ENCODE assay signal across 24 cellular contexts in genomic region chr12:104864668-104865067, GRCh38.
DNase-seq lines count a peak whose midpoint lies in the region; ATAC-seq, FAIRE-seq and TF ChIP-seq lines count a peak whose summit lies in the region.
"Had no signal": no experiment of that assay in that cellular context is flagged by ENCODE, and none has a peak within 500 bp of the region (broad histone marks: within the 10 kb centered on the region; RNA-seq: fewer than 3 reads in every experiment).

No MANE protein-coding gene starts in this region.

- no peak overlapping the region for H2AFZ ChIP-seq in HCT116 (ENCODE audit: low read depth, low read length, poor library complexity, severe bottlenecking)
- H2AFZ ChIP-seq in H1 (ENCODE audit: low read length), result no peak overlapping the region

- H3K79me2 ChIP-seq in HCT116 (ENCODE audit: insufficient read depth, low read length) (no peaks in the 10 kb centered on the region), H1 (ENCODE audit: control insufficient read depth in 1 of 2, insufficient read depth in 2 of 2, low read length in 2 of 2) (no peaks in the 10 kb centered on the region)

- H2BK12ac ChIP-seq in H1 (ENCODE audit: low read depth, low read length), result no peak overlapping the region

- H2BK20ac ChIP-seq in H1 (ENCODE audit: low read length), result no peak overlapping the region

- H3K9me3 Mint-ChIP-seq in activated T-helper 17 cell treated with anti-CD3 and anti-CD28 coated beads, Interleukin-2, amount 50 U/mL, for 72 hours, result no peaks in the 10 kb centered on the region
- H3K9me3 Mint-ChIP-seq: activated T-helper 2 cell treated with anti-CD3 and anti-CD28 coated beads, Interferon-gamma antibody, Interleukin-2, Interleukin-4, amounts not matched to agents 10 μg/mL and 5 μg/mL and 100 μg/mL, durations not matched to agents 14 hours and 24 hours and 36 hours; CD14-positive monocyte; neural crest cell had no signal

- POLR2A ChIA-PET in A549 (lab: Yijun Ruan, JAX) (no interaction called here), HCT116 (lab: Charles Lee) (no interaction called here), H1 (lab: Charles Lee; ENCODE audit: partially characterized antibody) (interaction anchor here (0.6 kb wide), 1 partner anchor 47 kb away, joined by 4 read pairs; no protein-coding TSS in a partner anchor), A673 (lab: Charles Lee; ENCODE audit: low non-redundant PET) (no interaction called here)

- H4K8ac ChIP-seq in H1 (ENCODE audit: extremely low read depth, insufficient read depth, low read length), result no peak overlapping the region

- no peak overlapping the region for H3K27ac Mint-ChIP-seq in activated T-helper 17 cell treated with anti-CD3 and anti-CD28 coated beads, Interleukin-2, amount 50 U/mL, for 72 hours
- H3K27ac Mint-ChIP-seq: activated naive CD8-positive, alpha-beta T cell; activated T-helper 2 cell treated with anti-CD3 and anti-CD28 coated beads, Interferon-gamma antibody, Interleukin-2, Interleukin-4, amounts not matched to agents 10 μg/mL and 5 μg/mL and 100 μg/mL, durations not matched to agents 14 hours and 24 hours and 36 hours had no signal

- no peaks in the 10 kb centered on the region for H3K79me1 ChIP-seq in H1 (ENCODE audit: low read depth, low read length)

- no peaks in the 10 kb centered on the region for H3K9me3 ChIP-seq in A549
- H3K9me3 ChIP-seq in HCT116 (ENCODE audit: control insufficient read depth in 1 of 2, insufficient read depth in 1 of 2, low read depth in 1 of 2, low read length in 2 of 2), result no peaks in the 10 kb centered on the region
- no peaks in the 10 kb centered on the region for H3K9me3 ChIP-seq in SK-N-MC (ENCODE audit: low read depth, low read length)
- no peaks in the 10 kb centered on the region for H3K9me3 ChIP-seq in H1 (ENCODE audit: insufficient read depth in 2 of 2, low read depth in 1 of 2, low read length in 1 of 2)
- H3K9me3 ChIP-seq in A673 (ENCODE audit: low read depth, low read length, poor library complexity, severe bottlenecking), result no peaks in the 10 kb centered on the region
- H3K9me3 ChIP-seq: esophagus squamous epithelium, HAP-1, stomach, transverse colon had no signal

- TF ChIP-seq EP300 in A549 (IDR thresholded peaks at IDR 0.05) (no peak), H1 (IDR thresholded peaks at IDR 0.05; ENCODE audit: borderline replicate concordance in 1 of 2, low read depth in 2 of 2, low read length in 2 of 2) (no peak)

- H3K23me2 ChIP-seq in H1 (ENCODE audit: low read depth, low read length), result no peaks in the 10 kb centered on the region

- no peak overlapping the region for H3K18ac ChIP-seq in H1 (ENCODE audit: extremely low read depth, low read length)

- no peak overlapping the region for H2BK120ac ChIP-seq in H1 (replicated peaks; ENCODE audit: low read depth, low read length)

- intact Hi-C loops in HCT116 (cut with micrococcal nuclease) (loop anchor here (5.0 kb wide), 1 partner anchor 662 kb away; no protein-coding TSS in a partner anchor), A673 (cut with micrococcal nuclease; ENCODE audit: unreplicated experiment) (loop anchor here (10.0 kb wide), 1 partner anchor 410 kb away; the partner anchor contains the start of gene CHST11)

- no peak overlapping the region for H3K4me2 ChIP-seq in A549
- no peak overlapping the region for H3K4me2 ChIP-seq in HCT116 (ENCODE audit: low read length)
- no peak overlapping the region for H3K4me2 ChIP-seq in H1 (ENCODE audit: insufficient read depth in 1 of 2, low read depth in 2 of 2, low read length in 2 of 2)

- no peak overlapping the region for H3K4me3 ChIP-seq in A549
- H3K4me3 ChIP-seq in HCT116 (replicated peaks in 1 of 2; ENCODE audit: low read depth in 1 of 2, low read length in 2 of 2), result no peak overlapping the region
- H3K4me3 ChIP-seq in SK-N-MC, result peak overlapping the region; percentile 19; the same call in 1 of the 2 replicates
- no peak overlapping the region for H3K4me3 ChIP-seq in H1 (ENCODE audit: extremely low read depth in 1 of 4, insufficient read depth in 2 of 4, low read depth in 3 of 4, low read length in 4 of 4)
- H3K4me3 ChIP-seq in A673 (ENCODE audit: low read depth, low read length, poor library complexity, severe bottlenecking), result no peak overlapping the region
- H3K4me3 ChIP-seq: esophagus squamous epithelium, HAP-1, stomach, transverse colon had no signal

- H3K14ac ChIP-seq in H1 (ENCODE audit: insufficient read length), result no peak overlapping the region

- H3K36me3 ChIP-seq in HCT116 (ENCODE audit: control insufficient read depth in 1 of 2, insufficient read depth in 2 of 2, low read length in 2 of 2) (no peaks in the 10 kb centered on the region), SK-N-MC (ENCODE audit: insufficient read depth, low read length) (no peaks in the 10 kb centered on the region), H1 (ENCODE audit: control insufficient read depth in 2 of 4, insufficient read depth in 4 of 4, low read length in 3 of 4) (no peaks in the 10 kb centered on the region), A673 (ENCODE audit: insufficient read depth, low read length, poor library complexity, severe bottlenecking) (no peaks in the 10 kb centered on the region)
- H3K36me3 ChIP-seq: esophagus squamous epithelium, HAP-1 had no signal

- H3K36me3 Mint-ChIP-seq in activated T-helper 17 cell treated with anti-CD3 and anti-CD28 coated beads, Interleukin-2, amount 50 U/mL, for 72 hours (ENCODE audit: low read depth), result no peaks in the 10 kb centered on the region
- H3K36me3 Mint-ChIP-seq: activated naive CD8-positive, alpha-beta T cell; CD14-positive monocyte had no signal

- CTCF ChIA-PET in A549 (lab: Yijun Ruan, JAX), result interaction anchor here (1.5 to 3.7 kb wide), 2 partner anchors 12 to 483 kb away, joined by 5 to 12 read pairs; no protein-coding TSS in a partner anchor
- CTCF ChIA-PET in HCT116 (lab: Charles Lee), result no interaction called here
- CTCF ChIA-PET in H1 (lab: Charles Lee; ENCODE audit: partially characterized antibody), result interaction anchor here (1.0 to 2.4 kb wide), 3 partner anchors 8 to 477 kb away, joined by 3 to 7 read pairs (median 3); no protein-coding TSS in a partner anchor
- CTCF ChIA-PET in A673 (lab: Charles Lee), result no interaction called here

- no peak for TF ChIP-seq POLR2A in A549 (IDR thresholded peaks at IDR 0.05; ENCODE audit: low read length)
- TF ChIP-seq POLR2A in HCT116 (IDR thresholded peaks at IDR 0.05; ENCODE audit: borderline replicate concordance, extremely low read depth, insufficient read depth, insufficient read length), result no peak
- TF ChIP-seq POLR2A in H1 (IDR thresholded peaks at IDR 0.05; ENCODE audit: control extremely low read depth in 1 of 2, low read depth in 2 of 2, low read length in 2 of 2), result no peak

- no peak for TF ChIP-seq CTCF in A549 (IDR thresholded peaks at IDR 0.05)
- TF ChIP-seq CTCF in HCT116 (IDR thresholded peaks at IDR 0.05 in 2 of 3, conservative IDR thresholded peaks at IDR 0.05 in 1 of 3; ENCODE audit: borderline replicate concordance in 1 of 3, insufficient read depth in 1 of 3, low read depth in 2 of 3, low read length in 2 of 3), result no peak
- TF ChIP-seq CTCF in H1 (IDR thresholded peaks at IDR 0.05; ENCODE audit: control extremely low read depth in 1 of 3, insufficient read depth in 1 of 3, low read depth in 1 of 3, low read length in 3 of 3), result no peak
- TF ChIP-seq CTCF in A673 (conservative IDR thresholded peaks at IDR 0.05; ENCODE audit: low read depth, low read length), result no peak

- no peak overlapping the region for H2BK5ac ChIP-seq in H1 (ENCODE audit: low read depth, low read length)

- H3K56ac ChIP-seq in H1 (replicated peaks; ENCODE audit: insufficient read length, low read depth, low read length), result no peak overlapping the region

- peaks cover 5% of the 10 kb centered on the region for H3K4me1 Mint-ChIP-seq in activated T-helper 17 cell treated with anti-CD3 and anti-CD28 coated beads, Interleukin-2, amount 50 U/mL, for 72 hours

- DNase-seq in A549 (ENCODE audit: low read depth in 1 of 2, low spot score in 1 of 2) (no peak), HCT116 (ENCODE audit: low read depth, low spot score) (no peak), SK-N-MC (ENCODE audit: low read depth, low spot score) (no peak), H1 (ENCODE audit: low read depth in 1 of 2, low spot score in 2 of 2) (no peak), A673 (ENCODE audit: low spot score) (no peak), NCI-H2029 treated with DMSO at 0.1 percent for 48 hours (lab: John Stamatoyannopoulos, UW) (no peak)
- no peak for DNase-seq in activated CD4-positive, CD25-positive, alpha-beta regulatory T cell treated with anti-CD3 and anti-CD28 coated beads, Interleukin-2, amount 50 U/mL, for 72 hours
- DNase-seq: activated CD4-positive, alpha-beta T cell treated with anti-CD3 and anti-CD28 coated beads for 48 hours; Calu3; esophagus squamous epithelium; NCI-H1436; NCI-H2107; right cardiac atrium; RPMI8226; stomach; transverse colon had no signal

- no peak overlapping the region for H3K4ac ChIP-seq in H1 (replicated peaks; ENCODE audit: insufficient read length, low read depth, low read length)

- FAIRE-seq in A549 (lab: Jason Lieb, UNC) (no peak), H1 (lab: Jason Lieb, UNC) (no peak)
- FAIRE-seq: colon had no signal

- no peak overlapping the region for H3K4me3 Mint-ChIP-seq in activated T-helper 17 cell treated with anti-CD3 and anti-CD28 coated beads, Interleukin-2, amount 50 U/mL, for 72 hours
- H3K4me3 Mint-ChIP-seq: activated naive CD8-positive, alpha-beta T cell; CD14-positive monocyte; neural crest cell had no signal

- H3K27ac ChIP-seq in A549, result no peak overlapping the region; a peak in 1 of 6 replicates
- H3K27ac ChIP-seq in HCT116 (ENCODE audit: low read depth, low read length), result no peak overlapping the region
- peak overlapping the region; percentile 21 for H3K27ac ChIP-seq in SK-N-MC
- no peak overlapping the region for H3K27ac ChIP-seq in H1 (ENCODE audit: low read depth, low read length)
- H3K27ac ChIP-seq in A673 (ENCODE audit: low read depth, low read length, poor library complexity, severe bottlenecking), result no peak overlapping the region
- H3K27ac ChIP-seq: HL-60, transverse colon had no signal

- H2AK5ac ChIP-seq in H1 (ENCODE audit: low read depth, low read length), result no peak overlapping the region

- H4K5ac ChIP-seq in H1 (ENCODE audit: insufficient read length, low read depth, low read length), result no peak overlapping the region

- H2BK15ac ChIP-seq in H1 (ENCODE audit: low read length), result no peak overlapping the region

- peaks cover 9% of the 10 kb centered on the region; the same call in 2 of the 3 replicates for H3K4me1 ChIP-seq in A549
- no peaks in the 10 kb centered on the region for H3K4me1 ChIP-seq in HCT116 (ENCODE audit: control insufficient read depth in 1 of 2, insufficient read depth in 2 of 2, low read length in 2 of 2)
- no peaks in the 10 kb centered on the region for H3K4me1 ChIP-seq in H1 (replicated peaks in 1 of 4; ENCODE audit: control insufficient read depth in 3 of 4, insufficient read depth in 4 of 4, low read length in 3 of 4)
- no peaks in the 10 kb centered on the region for H3K4me1 ChIP-seq in A673 (ENCODE audit: insufficient read depth, low read length, poor library complexity, severe bottlenecking)
- H3K4me1 ChIP-seq: esophagus squamous epithelium had no signal

- H3K23ac ChIP-seq in H1 (ENCODE audit: insufficient read length), result no peak overlapping the region

- TF ChIP-seq RAD21 in A549 (conservative IDR thresholded peaks at IDR 0.05 in 1 of 2, IDR thresholded peaks at IDR 0.05 in 1 of 2) (no peak), HCT116 (IDR thresholded peaks at IDR 0.05; ENCODE audit: low read depth) (no peak), H1 (IDR thresholded peaks at IDR 0.05 in 1 of 2, conservative IDR thresholded peaks at IDR 0.05 in 1 of 2; ENCODE audit: low read depth in 2 of 2, low read length in 2 of 2) (no peak)

- no peaks in the 10 kb centered on the region for H3K9me2 ChIP-seq in HCT116 (ENCODE audit: insufficient read depth)

- RAD21 ChIA-PET in HCT116 (lab: Charles Lee; ENCODE audit: low non-redundant PET in 1 of 2, low total read pairs in 2 of 2, uncharacterized antibody in 2 of 2, unreplicated experiment in 2 of 2), result no interaction called here

- H3K9ac ChIP-seq in HCT116 (ENCODE audit: low read length) (no peak overlapping the region), SK-N-MC (ENCODE audit: insufficient read length) (no peak overlapping the region), H1 (replicated peaks in 1 of 4; ENCODE audit: extremely low read depth in 1 of 4, low read depth in 3 of 4, low read length in 3 of 4) (no peak overlapping the region)

- no TSS peak for BruUV-seq in HCT116 (replicated peaks; lab: Mats Ljungman, UMichigan)
- no TSS peak for BruUV-seq in A673 (replicated peaks; lab: Mats Ljungman, UMichigan)

- ATAC-seq in A549 (no peak), HCT116 (no peak)
- no peak for ATAC-seq in activated T-helper 17 cell treated with anti-CD3 and anti-CD28 coated beads, Interleukin-2, amount 50 U/mL, for 72 hours (replicated peaks)

- no peaks in the 10 kb centered on the region for H3K27me3 ChIP-seq in HCT116 (ENCODE audit: insufficient read depth, low read length)
- no peaks in the 10 kb centered on the region for H3K27me3 ChIP-seq in H1 (replicated peaks in 1 of 4; ENCODE audit: control insufficient read depth in 3 of 4, extremely low read depth in 1 of 4, insufficient read depth in 3 of 4, low read length in 3 of 4)
- peaks cover 3% of the 10 kb centered on the region for H3K27me3 ChIP-seq in A673 (replicated peaks; ENCODE audit: insufficient read depth, low read depth, low read length, poor library complexity)
- H3K27me3 ChIP-seq: esophagus squamous epithelium, stomach, transverse colon had no signal

- H4K20me1 ChIP-seq in HCT116 (ENCODE audit: insufficient read depth), result no peaks in the 10 kb centered on the region
- no peaks in the 10 kb centered on the region for H4K20me1 ChIP-seq in H1 (replicated peaks in 1 of 2; ENCODE audit: control insufficient read depth in 1 of 2, insufficient read depth in 2 of 2, low read length in 2 of 2)

- no peak overlapping the region for H4K91ac ChIP-seq in H1 (replicated peaks; ENCODE audit: insufficient read length, low read length)

- H3K27me3 Mint-ChIP-seq in activated T-helper 17 cell treated with anti-CD3 and anti-CD28 coated beads, Interleukin-2, amount 50 U/mL, for 72 hours, result no peaks in the 10 kb centered on the region

Comparison
In these comparisons a context has a peak if more than half of its experiments do, and no peak if none do; other contexts are left out.
1. CTCF ChIA-PET loops: an anchor here in A549 (1.5 to 3.7 kb wide) and H1 (1.0 to 2.4 kb wide); none called in HCT116 and A673.
2. Of the 18 proteins assayed by ChIP-seq in both H1 and A549: peak only in H1: none; only in A549: none; in both: CEBPB; in neither: 17.